ENCODE assay signal across 1 cellular context in the genomic region with DNA sequence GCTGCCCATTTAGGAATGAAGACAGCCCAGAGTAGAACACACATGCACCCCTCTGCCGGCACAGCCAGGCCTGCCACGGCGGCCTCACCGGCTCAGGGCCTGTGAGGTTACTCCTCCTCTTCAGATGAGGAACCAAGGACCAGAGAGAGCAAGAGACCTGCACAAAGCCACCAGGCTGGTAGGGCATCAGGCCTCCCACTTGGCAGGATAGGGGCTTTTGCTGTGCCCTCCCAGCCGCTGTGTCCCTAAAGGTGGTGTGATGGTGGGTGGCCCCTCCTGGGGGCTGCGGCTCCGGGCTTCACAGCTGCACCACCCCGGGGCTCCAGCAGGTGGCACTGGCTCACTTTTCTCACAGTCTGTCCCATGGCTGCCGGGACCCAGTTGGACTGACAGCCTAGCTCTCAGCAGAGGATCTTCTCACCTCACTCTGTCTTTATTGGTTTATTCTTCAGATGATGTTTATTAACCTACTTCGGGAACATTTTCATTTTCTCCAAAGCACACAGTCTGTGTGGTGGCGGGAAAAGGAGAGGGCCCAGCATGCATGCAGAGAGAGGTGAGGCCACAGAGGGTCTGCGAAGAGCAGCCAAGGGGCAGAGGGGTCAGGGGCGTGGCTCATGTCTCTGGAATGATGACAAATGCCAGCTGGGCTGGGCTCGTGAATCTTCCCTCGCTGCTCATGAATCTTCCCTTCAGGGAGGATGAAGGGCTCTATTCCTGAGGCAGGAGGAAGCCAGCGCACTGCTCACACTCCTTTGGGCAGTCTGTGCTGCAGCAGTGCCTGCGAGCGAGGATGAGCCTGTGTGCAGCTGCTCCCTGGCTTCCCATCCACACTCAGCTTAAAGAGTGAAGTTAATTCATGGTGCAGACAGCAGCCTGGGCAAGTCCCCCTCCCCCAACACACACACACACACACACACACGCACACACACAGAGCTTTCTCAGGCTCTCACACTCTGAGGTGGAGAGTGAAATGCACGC.
TF ChIP-seq lines count a peak whose summit lies in the region.

No MANE protein-coding gene starts in this region.

TF ChIP-seq in HCT116, 20 proteins besides CTCF, POLR2A, EP300 and RAD21:
- no peak for TF ChIP-seq ZNF274 (IDR thresholded peaks at IDR 0.05; ENCODE audit: low read depth, low read length)
- no peak for TF ChIP-seq ZFX (IDR thresholded peaks at IDR 0.05)
- no peak for TF ChIP-seq ZBTB33 (IDR thresholded peaks at IDR 0.05; ENCODE audit: extremely low read depth, insufficient replicate concordance, low read length)
- TF ChIP-seq REST (IDR thresholded peaks at IDR 0.05; ENCODE audit: low read depth): no peak
- no peak for TF ChIP-seq CBX3 (IDR thresholded peaks at IDR 0.05; ENCODE audit: low read depth)
- no peak for TF ChIP-seq TCF7L2 (IDR thresholded peaks at IDR 0.05; ENCODE audit: borderline replicate concordance, extremely low read depth, insufficient read depth, insufficient read length)
- TF ChIP-seq ATF3 (IDR thresholded peaks at IDR 0.05): no peak
- no peak for TF ChIP-seq EZH2 (IDR thresholded peaks at IDR 0.05)
- no peak for TF ChIP-seq YY1 (IDR thresholded peaks at IDR 0.05; ENCODE audit: extremely low read depth, insufficient replicate concordance, low read depth, low read length)
- TF ChIP-seq FOSL1 (IDR thresholded peaks at IDR 0.05; ENCODE audit: low read depth): no peak
- TF ChIP-seq, protein P1, sequence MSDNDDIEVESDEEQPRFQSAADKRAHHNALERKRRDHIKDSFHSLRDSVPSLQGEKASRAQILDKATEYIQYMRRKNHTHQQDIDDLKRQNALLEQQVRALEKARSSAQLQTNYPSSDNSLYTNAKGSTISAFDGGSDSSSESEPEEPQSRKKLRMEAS (IDR thresholded peaks at IDR 0.05): no peak
- TF ChIP-seq EZH2phosphoT487 (IDR thresholded peaks at IDR 0.05; ENCODE audit: borderline replicate concordance): no peak
- TF ChIP-seq SRF (IDR thresholded peaks at IDR 0.05; ENCODE audit: low read depth): no peak
- no peak for TF ChIP-seq JUND (IDR thresholded peaks at IDR 0.05)
- TF ChIP-seq EGR1 (IDR thresholded peaks at IDR 0.05; ENCODE audit: low read depth): no peak
- no peak for TF ChIP-seq SIN3A (IDR thresholded peaks at IDR 0.05; ENCODE audit: low read depth)
